Comparison of ENCODE assay signal across 8 cellular contexts in the genomic region with DNA sequence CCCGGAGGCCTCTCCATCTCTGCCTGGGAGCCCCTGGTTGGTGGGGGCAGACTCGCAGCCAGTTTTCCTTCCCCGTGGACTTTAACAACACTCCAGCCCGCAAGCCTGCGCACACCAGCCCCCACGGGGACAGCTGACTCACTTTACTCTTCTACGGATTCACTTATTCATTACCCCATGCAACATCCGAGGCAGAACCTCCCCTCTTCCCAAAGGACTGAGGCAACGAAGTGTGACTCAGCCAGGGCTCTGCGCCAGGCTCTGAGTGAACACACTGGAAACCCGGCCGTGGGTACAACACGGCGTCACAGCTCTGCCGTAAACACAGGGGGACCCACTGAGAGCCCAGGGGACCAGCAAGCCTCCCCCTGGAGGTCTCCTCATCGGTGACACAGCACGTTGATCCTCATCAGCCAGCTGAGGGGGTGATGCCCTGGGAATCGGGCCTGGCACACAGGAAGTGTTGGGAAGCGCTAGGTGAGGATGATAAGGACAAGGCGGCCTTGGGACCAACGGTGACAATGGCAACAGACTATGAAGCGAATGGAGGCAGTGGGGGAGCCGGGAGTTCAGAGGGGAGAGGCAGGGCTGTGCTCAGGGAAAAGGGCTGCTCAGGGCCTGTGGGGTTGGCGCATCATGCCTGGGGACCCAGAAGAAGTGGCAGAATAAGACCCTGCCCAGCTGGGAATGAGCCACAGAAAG. TPM values are rescaled to one million over a fixed set of nuclear protein-coding genes. Genes with fewer than 3 reads are reported as not detected.
A peak's percentile ranks its signal among the peaks of the same experiment; 100 is the strongest.
DNase-seq lines count a peak whose midpoint lies in the region; ATAC-seq and TF ChIP-seq lines count a peak whose summit lies in the region.

No MANE protein-coding gene starts in this region.

- no peaks in the 10 kb centered on the region for H3K27me3 Mint-ChIP-seq in osteocyte (ENCODE audit: unreplicated experiment)

- peak overlapping the region; percentile 49 for H3K4me3 Mint-ChIP-seq in osteocyte (ENCODE audit: unreplicated experiment)

- peaks cover 4% of the 10 kb centered on the region for H3K36me3 Mint-ChIP-seq in osteocyte (ENCODE audit: unreplicated experiment)

- ATAC-seq in GM19328 (IDR thresholded peaks at IDR 0.05; ENCODE audit: unreplicated experiment) (no peak), GM19452 (IDR thresholded peaks at IDR 0.05; ENCODE audit: unreplicated experiment) (no peak)

- H3K9me3 ChIP-seq in BE2C = no peaks in the 10 kb centered on the region

- H3K36me3 ChIP-seq in BE2C = no peaks in the 10 kb centered on the region

- H3K27ac Mint-ChIP-seq in osteocyte (ENCODE audit: unreplicated experiment) = peak overlapping the region; percentile 96

- DNase-seq in BE2C = peak; percentile 53
- DNase-seq in Kasumi-1 (lab: John Stamatoyannopoulos, UW) = peak; percentile 63 to 65
- peak; percentile 58 for DNase-seq in activated T-cell treated with anti-CD3 and anti-CD28 coated beads for 48 hours (ENCODE audit: low read depth)
- DNase-seq in fibroblast of the aortic adventitia (ENCODE audit: low read depth) = peak; percentile 98
- peak; percentile 90 for DNase-seq in osteocyte (ENCODE audit: extremely low spot score, unreplicated experiment)
- no peak for DNase-seq in NCI-H2196 treated with DMSO at 0.1 percent for 48 hours (lab: John Stamatoyannopoulos, UW; ENCODE audit: unreplicated experiment)

- H3K27me3 ChIP-seq in BE2C = no peaks in the 10 kb centered on the region

- peaks cover 22% of the 10 kb centered on the region for H3K4me1 ChIP-seq in BE2C

- no peaks in the 10 kb centered on the region for H3K9me3 Mint-ChIP-seq in osteocyte (ENCODE audit: unreplicated experiment)

- peaks cover 54% of the 10 kb centered on the region for H3K4me1 Mint-ChIP-seq in osteocyte (ENCODE audit: unreplicated experiment)

- TF ChIP-seq CTCF in BE2C (IDR thresholded peaks at IDR 0.05; ENCODE audit: low read depth, low read length) (no peak), fibroblast of the aortic adventitia (IDR thresholded peaks at IDR 0.05; ENCODE audit: insufficient read depth, low read length) (no peak), osteocyte (IDR thresholded peaks at IDR 0.05) (no peak)

- peak overlapping the region; percentile 3; the same call in 1 of the 2 replicates for H3K4me3 ChIP-seq in BE2C (ENCODE audit: low read depth, low read length)
- H3K4me3 ChIP-seq in fibroblast of the aortic adventitia (ENCODE audit: low read depth, low read length) = peak overlapping the region; percentile 41

RNA-seq across cellular contexts. Expression of a gene that starts 14.6 kb away (rescaled TPM):
- polyA plus RNA-seq in BE2C (2012; ENCODE audit: insufficient read depth, insufficient read length, low read depth) = 21.2 TPM
- total RNA-seq in fibroblast of the aortic adventitia (ENCODE audit: low replicate concordance) = 63.0 and 134 TPM in 2 replicates
- total RNA-seq in osteocyte = 102 and 103 TPM in 2 replicates

RNA-seq across cellular contexts. Expression of a gene that starts 45.0 kb away (rescaled TPM):
- 11.8 TPM for polyA plus RNA-seq in BE2C (2012; ENCODE audit: insufficient read depth, insufficient read length, low read depth)
- total RNA-seq in fibroblast of the aortic adventitia (ENCODE audit: low replicate concordance) (33.8 and 50.5 TPM in 2 replicates), osteocyte (49.0 and 50.0 TPM in 2 replicates)
